In genomic region chr2:238097988-238098853, GRCh38 we compare ENCODE assay signal across 1 cellular context.
A peak's percentile ranks its signal among the peaks of the same experiment; 100 is the strongest.
TF ChIP-seq lines count a peak whose summit lies in the region.

No MANE protein-coding gene starts in this region.

TF ChIP-seq in K562, 482 proteins besides CTCF, POLR2A, EP300 and RAD21 (continued from another document):
- TF ChIP-seq, protein P1, sequence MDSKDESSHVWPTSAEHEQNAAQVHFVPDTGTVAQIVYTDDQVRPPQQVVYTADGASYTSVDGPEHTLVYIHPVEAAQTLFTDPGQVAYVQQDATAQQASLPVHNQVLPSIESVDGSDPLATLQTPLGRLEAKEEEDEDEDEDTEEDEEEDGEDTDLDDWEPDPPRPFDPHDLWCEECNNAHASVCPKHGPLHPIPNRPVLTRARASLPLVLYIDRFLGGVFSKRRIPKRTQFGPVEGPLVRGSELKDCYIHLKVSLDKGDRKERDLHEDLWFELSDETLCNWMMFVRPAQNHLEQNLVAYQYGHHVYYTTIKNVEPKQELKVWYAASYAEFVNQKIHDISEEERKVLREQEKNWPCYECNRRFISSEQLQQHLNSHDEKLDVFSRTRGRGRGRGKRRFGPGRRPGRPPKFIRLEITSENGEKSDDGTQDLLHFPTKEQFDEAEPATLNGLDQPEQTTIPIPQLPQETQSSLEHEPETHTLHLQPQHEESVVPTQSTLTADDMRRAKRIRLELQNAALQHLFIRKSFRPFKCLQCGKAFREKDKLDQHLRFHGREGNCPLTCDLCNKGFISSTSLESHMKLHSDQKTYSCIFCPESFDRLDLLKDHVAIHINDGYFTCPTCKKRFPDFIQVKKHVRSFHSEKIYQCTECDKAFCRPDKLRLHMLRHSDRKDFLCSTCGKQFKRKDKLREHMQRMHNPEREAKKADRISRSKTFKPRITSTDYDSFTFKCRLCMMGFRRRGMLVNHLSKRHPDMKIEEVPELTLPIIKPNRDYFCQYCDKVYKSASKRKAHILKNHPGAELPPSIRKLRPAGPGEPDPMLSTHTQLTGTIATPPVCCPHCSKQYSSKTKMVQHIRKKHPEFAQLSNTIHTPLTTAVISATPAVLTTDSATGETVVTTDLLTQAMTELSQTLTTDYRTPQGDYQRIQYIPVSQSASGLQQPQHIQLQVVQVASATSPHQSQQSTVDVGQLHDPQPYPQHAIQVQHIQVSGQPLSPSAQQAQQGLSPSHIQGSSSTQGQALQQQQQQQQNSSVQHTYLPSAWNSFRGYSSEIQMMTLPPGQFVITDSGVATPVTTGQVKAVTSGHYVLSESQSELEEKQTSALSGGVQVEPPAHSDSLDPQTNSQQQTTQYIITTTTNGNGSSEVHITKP (IDR thresholded peaks at IDR 0.05; ENCODE audit: partially characterized antibody), result peak; percentile 58
- no peak for TF ChIP-seq MLX (CRISPR knock-in tag; conservative IDR thresholded peaks at IDR 0.05)
